Comparison of ENCODE assay signal across 23 cellular contexts in the genomic region with DNA sequence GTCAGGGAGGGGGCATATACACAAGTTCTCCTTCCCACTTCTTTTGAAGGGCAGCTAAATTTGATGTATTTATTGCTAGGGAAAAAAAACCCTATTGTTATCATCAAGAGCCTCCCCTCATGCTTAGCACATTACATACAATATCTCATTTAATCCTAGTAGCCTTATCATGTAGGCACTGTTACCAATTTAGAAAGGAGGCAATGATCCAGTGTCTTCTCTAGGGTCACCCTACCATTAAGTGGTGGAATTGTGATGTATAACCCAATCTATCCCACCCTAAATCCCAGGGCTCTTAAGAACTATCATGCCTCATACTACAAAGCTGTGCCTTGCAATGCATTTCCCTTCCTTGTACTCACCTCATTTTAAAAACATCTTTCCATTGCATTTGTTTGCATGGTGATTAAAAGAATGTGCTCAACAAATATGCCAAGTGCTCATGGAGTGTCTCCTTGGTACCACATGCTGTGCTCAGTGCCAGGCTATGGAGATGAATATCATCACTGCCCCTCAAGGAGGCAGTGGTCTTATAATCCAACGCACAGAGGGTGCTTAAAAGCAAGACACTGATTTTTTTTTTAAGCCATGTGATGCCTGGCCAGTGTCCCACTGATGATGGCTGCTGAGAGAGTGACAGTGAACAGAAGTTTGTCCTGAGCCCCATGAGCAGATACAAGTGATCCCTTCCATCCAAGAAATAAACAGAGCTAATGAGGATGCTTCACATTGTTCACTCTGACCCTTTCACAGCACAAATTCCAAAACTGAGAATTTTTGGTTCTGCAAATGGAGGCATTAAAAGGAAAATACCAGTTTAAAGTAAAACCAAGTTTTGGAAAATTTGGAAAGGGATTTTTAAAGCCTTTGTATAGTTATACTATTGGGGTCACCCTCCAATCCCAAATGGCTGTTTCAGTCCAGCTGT.
DNase-seq lines count a peak whose midpoint lies in the region; ATAC-seq, FAIRE-seq and TF ChIP-seq lines count a peak whose summit lies in the region.
"Had no signal": no experiment of that assay in that cellular context is flagged by ENCODE, and none has a peak within 500 bp of the region (broad histone marks: within the 10 kb centered on the region; RNA-seq: fewer than 3 reads in every experiment).

No MANE protein-coding gene starts in this region.

- no peak overlapping the region for H2BK15ac ChIP-seq in H1 (ENCODE audit: low read length)

- H3K79me1 ChIP-seq in H1 (ENCODE audit: low read depth, low read length): no peaks in the 10 kb centered on the region

- TF ChIP-seq POLR2A in A549 (IDR thresholded peaks at IDR 0.05; ENCODE audit: low read length): no peak
- no peak for TF ChIP-seq POLR2A in H1 (IDR thresholded peaks at IDR 0.05; ENCODE audit: control extremely low read depth in 1 of 2, low read depth in 2 of 2, low read length in 2 of 2)
- TF ChIP-seq POLR2A in gastrocnemius medialis (IDR thresholded peaks at IDR 0.05): no peak
- TF ChIP-seq POLR2A in spleen (IDR thresholded peaks at IDR 0.05): no peak

- 20% methylated on average over 1 of the region's 1 CpG for WGBS in A549 (ENCODE audit: missing lambda C conversion rate)
- 45% methylated on average over 1 of the region's 1 CpG; no CpG with 5 or more reads in 1 of the 2 experiments for WGBS in H1 (ENCODE audit: extremely low coverage in 1 of 2, insufficient coverage in 1 of 2, insufficient read length in 1 of 2, insufficient replicate concordance in 2 of 2, low coverage in 1 of 2, low lambda C conversion rate in 2 of 2, missing lambda C conversion rate in 1 of 2), 2 experiments
- 50 to 88% (median 85%) methylated on average over 1 of the region's 1 CpG for WGBS in spleen, 5 donors

- no peaks in the 10 kb centered on the region for H3K36me3 ChIP-seq in H1 (ENCODE audit: control insufficient read depth in 2 of 4, insufficient read depth in 4 of 4, low read length in 3 of 4)
- H3K36me3 ChIP-seq in gastrocnemius medialis: no peaks in the 10 kb centered on the region
- no peaks in the 10 kb centered on the region for H3K36me3 ChIP-seq in spleen
- H3K36me3 ChIP-seq: BLaER1, HAP-1 had no signal

- H3K18ac ChIP-seq in H1 (ENCODE audit: extremely low read depth, low read length): no peak overlapping the region

- no peak for TF ChIP-seq CTCF in A549 (IDR thresholded peaks at IDR 0.05)
- no peak for TF ChIP-seq CTCF in H1 (IDR thresholded peaks at IDR 0.05; ENCODE audit: control extremely low read depth in 1 of 3, insufficient read depth in 1 of 3, low read depth in 1 of 3, low read length in 3 of 3)
- TF ChIP-seq CTCF in gastrocnemius medialis (IDR thresholded peaks at IDR 0.05 in 4 of 5, conservative IDR thresholded peaks at IDR 0.05 in 1 of 5): no peak
- TF ChIP-seq CTCF in endothelial cell (IDR thresholded peaks at IDR 0.05; ENCODE audit: unreplicated experiment): no peak
- no peak for TF ChIP-seq CTCF in spleen (IDR thresholded peaks at IDR 0.05 in 8 of 11, conservative IDR thresholded peaks at IDR 0.05 in 3 of 11)

- no peak overlapping the region for H2BK5ac ChIP-seq in H1 (ENCODE audit: low read depth, low read length)

- in situ Hi-C loops in gastrocnemius medialis (cut with MboI; ENCODE audit: low sequenced_read_pairs in 4 of 4): no loop called here

- no peak overlapping the region for H2BK20ac ChIP-seq in H1 (ENCODE audit: low read length)

- H3K27ac ChIP-seq in A549: no peak overlapping the region
- no peak overlapping the region for H3K27ac ChIP-seq in H1 (ENCODE audit: low read depth, low read length)
- peak overlapping the region; percentile 49 for H3K27ac ChIP-seq in layer of hippocampus (ENCODE audit: low read depth, low read length)
- peak overlapping the region; percentile 92 to 99 (median 95) for H3K27ac ChIP-seq in gastrocnemius medialis
- H3K27ac ChIP-seq in spleen: no peak overlapping the region
- H3K27ac ChIP-seq: BLaER1 had no signal

- no peaks in the 10 kb centered on the region for H4K20me1 ChIP-seq in H1 (replicated peaks in 1 of 2; ENCODE audit: control insufficient read depth in 1 of 2, insufficient read depth in 2 of 2, low read length in 2 of 2)
- H4K20me1 ChIP-seq: BLaER1 had no signal

- peaks cover 34% of the 10 kb centered on the region for H3K4me1 Mint-ChIP-seq in endothelial cell (ENCODE audit: unreplicated experiment)
- H3K4me1 Mint-ChIP-seq: activated CD4-positive, alpha-beta memory T cell treated with anti-CD3 and anti-CD28 coated beads, Interleukin-2, amount 10 ng/mL, durations not matched to agents 7 days and 5 days had no signal

- no peak overlapping the region for H3K23ac ChIP-seq in H1 (ENCODE audit: insufficient read length)

- peak overlapping the region; percentile 35; the same call in 1 of the 2 replicates for H2BK12ac ChIP-seq in H1 (ENCODE audit: low read depth, low read length)

- H4K8ac ChIP-seq in H1 (ENCODE audit: extremely low read depth, insufficient read depth, low read length): no peak overlapping the region

- DNase-seq in A549 (ENCODE audit: low read depth in 1 of 2, low spot score in 1 of 2): no peak
- DNase-seq in H1 (ENCODE audit: low read depth in 1 of 2, low spot score in 2 of 2): no peak
- DNase-seq in gastrocnemius medialis: no peak
- DNase-seq in endothelial cell (ENCODE audit: low spot score): no peak
- DNase-seq in activated gamma-delta T cell (lab: John Stamatoyannopoulos, UW): no peak
- DNase-seq in spleen: no peak
- no peak for DNase-seq in NCI-H2081 treated with DMSO at 0.1 percent for 48 hours (lab: John Stamatoyannopoulos, UW)
- DNase-seq: activated CD4-positive, alpha-beta memory T cell treated with anti-CD3 and anti-CD28 coated beads, Interleukin-2, amount 10 ng/mL, durations not matched to agents 7 days and 5 days; activated naive CD4-positive, alpha-beta T cell treated with Interleukin-2 at 50 U/mL for 16 hours; amygdala; effector memory CD8-positive, alpha-beta T cell; immature natural killer cell; mammary epithelial cell; naive thymus-derived CD8-positive, alpha-beta T cell; NCI-H1092 treated with DMSO at 0.1 percent for 48 hours; NCI-H2107; NCI-H526 treated with DMSO at 0.1 percent for 48 hours; stimulated activated CD4-positive, alpha-beta T cell treated with anti-CD3 and anti-CD28 coated beads, Interleukin-2, amount 100 ng/mL, for 24 hours; stimulated activated naive CD4-positive, alpha-beta T cell had no signal

- H3K4ac ChIP-seq in H1 (replicated peaks; ENCODE audit: insufficient read length, low read depth, low read length): no peak overlapping the region

- H3K4me2 ChIP-seq in A549 (no peak overlapping the region), H1 (ENCODE audit: insufficient read depth in 1 of 2, low read depth in 2 of 2, low read length in 2 of 2) (no peak overlapping the region)
- H3K4me2 ChIP-seq: BLaER1 had no signal

- intact Hi-C loops in gastrocnemius medialis (cut with DNase I; ENCODE audit: low total_unique reads) (no loop called here), spleen (cut with DNase I; ENCODE audit: low total_unique reads) (no loop called here)

- H2AFZ ChIP-seq in H1 (ENCODE audit: low read length): no peak overlapping the region

- ATAC-seq in A549 (no peak), gastrocnemius medialis (no peak)
- ATAC-seq: effector memory CD8-positive, alpha-beta T cell; naive thymus-derived CD8-positive, alpha-beta T cell had no signal

- no peaks in the 10 kb centered on the region for H3K27me3 Mint-ChIP-seq in endothelial cell (ENCODE audit: unreplicated experiment)

- no peak overlapping the region for H3K4me3 Mint-ChIP-seq in endothelial cell (ENCODE audit: unreplicated experiment)
- H3K4me3 Mint-ChIP-seq: activated CD4-positive, alpha-beta memory T cell treated with anti-CD3 and anti-CD28 coated beads, Interleukin-2, amount 10 ng/mL, durations not matched to agents 7 days and 5 days; effector memory CD8-positive, alpha-beta T cell; immature natural killer cell; naive thymus-derived CD8-positive, alpha-beta T cell had no signal

- TF ChIP-seq RAD21 in A549 (conservative IDR thresholded peaks at IDR 0.05 in 1 of 2, IDR thresholded peaks at IDR 0.05 in 1 of 2): no peak
- no peak for TF ChIP-seq RAD21 in H1 (IDR thresholded peaks at IDR 0.05 in 1 of 2, conservative IDR thresholded peaks at IDR 0.05 in 1 of 2; ENCODE audit: low read depth in 2 of 2, low read length in 2 of 2)

- H3K9me3 ChIP-seq in A549 (no peaks in the 10 kb centered on the region), H1 (ENCODE audit: insufficient read depth in 2 of 2, low read depth in 1 of 2, low read length in 1 of 2) (no peaks in the 10 kb centered on the region), gastrocnemius medialis (no peaks in the 10 kb centered on the region), spleen (no peaks in the 10 kb centered on the region)
- H3K9me3 ChIP-seq: BLaER1, HAP-1 had no signal

- CTCF ChIA-PET in A549 (lab: Yijun Ruan, JAX) (no interaction called here), H1 (lab: Charles Lee; ENCODE audit: partially characterized antibody) (interaction anchor here (1.1 to 12.8 kb wide), 6 partner anchors 8 to 138 kb away, joined by 3 to 95 read pairs (median 6); no protein-coding TSS in a partner anchor)

- H2AK5ac ChIP-seq in H1 (ENCODE audit: low read depth, low read length): no peak overlapping the region

- no peak overlapping the region for H3K4me3 ChIP-seq in A549
- no peak overlapping the region for H3K4me3 ChIP-seq in H1 (ENCODE audit: extremely low read depth in 1 of 4, insufficient read depth in 2 of 4, low read depth in 3 of 4, low read length in 4 of 4)
- no peak overlapping the region for H3K4me3 ChIP-seq in gastrocnemius medialis
- H3K4me3 ChIP-seq in spleen: no peak overlapping the region
- H3K4me3 ChIP-seq: BLaER1, HAP-1 had no signal

- no peak overlapping the region for H3K56ac ChIP-seq in H1 (replicated peaks; ENCODE audit: insufficient read length, low read depth, low read length)

- peak overlapping the region; percentile 39 for H4K91ac ChIP-seq in H1 (replicated peaks; ENCODE audit: insufficient read length, low read length)

- TF ChIP-seq EP300 in A549 (IDR thresholded peaks at IDR 0.05): no peak
- TF ChIP-seq EP300 in H1 (IDR thresholded peaks at IDR 0.05; ENCODE audit: borderline replicate concordance in 1 of 2, low read depth in 2 of 2, low read length in 2 of 2): no peak

- H3K27ac Mint-ChIP-seq in endothelial cell (ENCODE audit: unreplicated experiment): no peak overlapping the region
- H3K27ac Mint-ChIP-seq: activated CD4-positive, alpha-beta memory T cell treated with anti-CD3 and anti-CD28 coated beads, Interleukin-2, amount 10 ng/mL, durations not matched to agents 7 days and 5 days; effector memory CD8-positive, alpha-beta T cell; immature natural killer cell; naive thymus-derived CD8-positive, alpha-beta T cell had no signal

- H3K14ac ChIP-seq in H1 (ENCODE audit: insufficient read length): no peak overlapping the region

- FAIRE-seq in A549 (lab: Jason Lieb, UNC) (peak; percentile 13), H1 (lab: Jason Lieb, UNC) (peak; percentile 62)
- FAIRE-seq: GM18507 had no signal

- peaks cover 0 to 3% of the 10 kb centered on the region in 2 experiments; a peak in 1 of 4 replicates for H3K79me2 ChIP-seq in H1 (ENCODE audit: control insufficient read depth in 1 of 2, insufficient read depth in 2 of 2, low read length in 2 of 2)

- no peaks in the 10 kb centered on the region for H3K23me2 ChIP-seq in H1 (ENCODE audit: low read depth, low read length)

- POLR2A ChIA-PET in A549 (lab: Yijun Ruan, JAX) (no interaction called here), H1 (lab: Charles Lee; ENCODE audit: partially characterized antibody) (interaction anchor here (1.3 kb wide), 2 partner anchors 12 to 17 kb away, joined by 3 read pairs; no protein-coding TSS in a partner anchor)

- no peaks in the 10 kb centered on the region for H3K9me3 Mint-ChIP-seq in endothelial cell (ENCODE audit: unreplicated experiment)
- H3K9me3 Mint-ChIP-seq: activated CD4-positive, alpha-beta memory T cell treated with anti-CD3 and anti-CD28 coated beads, Interleukin-2, amount 10 ng/mL, durations not matched to agents 7 days and 5 days; effector memory CD8-positive, alpha-beta T cell; immature natural killer cell; naive thymus-derived CD8-positive, alpha-beta T cell had no signal

- peaks cover 9% of the 10 kb centered on the region for H3K36me3 Mint-ChIP-seq in endothelial cell (ENCODE audit: low read depth, unreplicated experiment)
- H3K36me3 Mint-ChIP-seq: immature natural killer cell; naive thymus-derived CD8-positive, alpha-beta T cell had no signal

- no peaks in the 10 kb centered on the region for H3K27me3 ChIP-seq in H1 (replicated peaks in 1 of 4; ENCODE audit: control insufficient read depth in 3 of 4, extremely low read depth in 1 of 4, insufficient read depth in 3 of 4, low read length in 3 of 4)
- no peaks in the 10 kb centered on the region for H3K27me3 ChIP-seq in layer of hippocampus (ENCODE audit: control insufficient read depth, insufficient read depth, low read length)
- H3K27me3 ChIP-seq in gastrocnemius medialis: no peaks in the 10 kb centered on the region
- no peaks in the 10 kb centered on the region for H3K27me3 ChIP-seq in spleen (replicated peaks in 1 of 7)
- H3K27me3 ChIP-seq: BLaER1 had no signal

- no peak overlapping the region for H3K9ac ChIP-seq in H1 (replicated peaks in 1 of 4; ENCODE audit: extremely low read depth in 1 of 4, low read depth in 3 of 4, low read length in 3 of 4)
- H3K9ac ChIP-seq: BLaER1 had no signal

- H3K4me1 ChIP-seq in A549 (no peaks in the 10 kb centered on the region), H1 (replicated peaks in 1 of 4; ENCODE audit: control insufficient read depth in 3 of 4, insufficient read depth in 4 of 4, low read length in 3 of 4) (peaks cover 0 to 22% (median 16%) of the 10 kb centered on the region in 4 experiments; a peak in 5 of 7 replicates), gastrocnemius medialis (peaks cover 47 to 60% of the 10 kb centered on the region in 2 donors), spleen (peaks cover 0 to 12% (median 2%) of the 10 kb centered on the region in 6 donors)
- H3K4me1 ChIP-seq: HAP-1 had no signal

- no peak overlapping the region for H2BK120ac ChIP-seq in H1 (replicated peaks; ENCODE audit: low read depth, low read length)

- H4K5ac ChIP-seq in H1 (ENCODE audit: insufficient read length, low read depth, low read length): no peak overlapping the region

Comparison
In these comparisons a context has a peak if more than half of its experiments do, and no peak if none do; other contexts are left out.
1. H3K27ac ChIP-seq: peak in layer of hippocampus (single experiment) and gastrocnemius medialis (4 of 4); none in A549 (0 of 2), H1 (single experiment) and spleen (0 of 8).